Comparison of ENCODE assay signal across 9 cellular contexts in the genomic region with DNA sequence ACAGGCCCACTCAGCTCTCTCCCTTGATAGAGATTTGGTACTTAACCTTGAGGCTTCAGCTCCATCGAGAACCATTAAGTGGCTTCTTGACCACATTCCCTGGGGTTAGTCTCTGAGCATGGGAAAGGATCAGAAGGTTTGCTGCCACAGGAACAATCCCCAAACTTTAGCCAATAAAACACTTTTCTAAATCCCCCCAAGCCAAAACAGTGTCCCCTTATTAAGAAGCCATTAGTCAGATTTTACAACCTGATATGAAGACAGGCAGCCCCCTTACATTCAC. TPM values are rescaled to one million over a fixed set of nuclear protein-coding genes. Genes with fewer than 3 reads are reported as not detected.
A peak's percentile ranks its signal among the peaks of the same experiment; 100 is the strongest.
DNase-seq lines count a peak whose midpoint lies in the region; ATAC-seq and TF ChIP-seq lines count a peak whose summit lies in the region.
"Had no signal": no experiment of that assay in that cellular context is flagged by ENCODE, and none has a peak within 500 bp of the region (broad histone marks: within the 10 kb centered on the region; RNA-seq: fewer than 3 reads in every experiment).

No MANE protein-coding gene starts in this region.

- no peaks in the 10 kb centered on the region for H3K9me3 ChIP-seq in mucosa of rectum (ENCODE audit: control insufficient read depth in 2 of 2, low read length in 2 of 2)
- no peaks in the 10 kb centered on the region for H3K9me3 ChIP-seq in upper lobe of right lung

- H3K4me1 Mint-ChIP-seq in activated naive CD4-positive, alpha-beta T cell treated with anti-CD3 and anti-CD28 coated beads, Interleukin-2, amount 50 U/mL, for 24 hours: peaks cover 17% of the 10 kb centered on the region

- H3K27me3 Mint-ChIP-seq in activated naive CD4-positive, alpha-beta T cell treated with anti-CD3 and anti-CD28 coated beads, Interleukin-2, amount 50 U/mL, for 24 hours: no peaks in the 10 kb centered on the region

- no peak for DNase-seq in activated naive CD4-positive, alpha-beta T cell treated with anti-CD3 and anti-CD28 coated beads, Interleukin-2, amount 50 U/mL, for 16 hours
- DNase-seq in cardiac fibroblast (ENCODE audit: low read depth in 2 of 2) (no peak), upper lobe of right lung (no peak), OCI-M1 (lab: John Stamatoyannopoulos, UW) (no peak), GDM1 (lab: John Stamatoyannopoulos, UW) (no peak)
- DNase-seq: NCI-H2227 treated with DMSO at 0.1 percent for 48 hours had no signal

- intact Hi-C loops in upper lobe of right lung (cut with DNase I): no loop called here

- H3K9ac ChIP-seq in mucosa of rectum (ENCODE audit: low read depth in 1 of 2, low read length in 2 of 2): peak overlapping the region in 1 of 2 donors; percentile 2

- H3K27ac Mint-ChIP-seq in activated naive CD4-positive, alpha-beta T cell treated with anti-CD3 and anti-CD28 coated beads, Interleukin-2, amount 50 U/mL, for 24 hours: no peak overlapping the region

- H3K27ac ChIP-seq in mucosa of rectum (ENCODE audit: low read depth in 2 of 2, low read length in 2 of 2): no peak overlapping the region
- H3K27ac ChIP-seq in upper lobe of right lung: peak overlapping the region; percentile 73

- H3K27me3 ChIP-seq in mucosa of rectum (ENCODE audit: control insufficient read depth in 2 of 2, insufficient read depth in 2 of 2, low read length in 2 of 2): no peaks in the 10 kb centered on the region
- no peaks in the 10 kb centered on the region for H3K27me3 ChIP-seq in upper lobe of right lung

- H3K36me3 ChIP-seq in mucosa of rectum (ENCODE audit: control insufficient read depth in 2 of 2, insufficient read depth in 2 of 2, low read length in 2 of 2) (no peaks in the 10 kb centered on the region), upper lobe of right lung (no peaks in the 10 kb centered on the region)

- H3K36me3 Mint-ChIP-seq in activated naive CD4-positive, alpha-beta T cell treated with anti-CD3 and anti-CD28 coated beads, Interleukin-2, amount 50 U/mL, for 24 hours: peaks cover 2% of the 10 kb centered on the region

- H3K4me1 ChIP-seq in mucosa of rectum (ENCODE audit: control insufficient read depth in 2 of 2, insufficient read depth in 2 of 2, low read length in 2 of 2): no peaks in the 10 kb centered on the region
- H3K4me1 ChIP-seq in upper lobe of right lung: peaks cover 20% of the 10 kb centered on the region

- H3K4me3 Mint-ChIP-seq in activated naive CD4-positive, alpha-beta T cell treated with anti-CD3 and anti-CD28 coated beads, Interleukin-2, amount 50 U/mL, for 24 hours: peak overlapping the region; percentile 74

- TF ChIP-seq CTCF in cardiac fibroblast (IDR thresholded peaks at IDR 0.05; ENCODE audit: low read depth, low read length) (no peak), upper lobe of right lung (IDR thresholded peaks at IDR 0.05) (no peak)

- H3K4me3 ChIP-seq in cardiac fibroblast (replicated peaks in 1 of 2; ENCODE audit: low read depth in 2 of 2, low read length in 2 of 2) (peak overlapping the region; percentile 9 to 56), mucosa of rectum (ENCODE audit: low read length in 2 of 2) (peak overlapping the region; percentile 56 to 59), upper lobe of right lung (peak overlapping the region; percentile 53)

- no peaks in the 10 kb centered on the region for H3K9me3 Mint-ChIP-seq in activated naive CD4-positive, alpha-beta T cell treated with anti-CD3 and anti-CD28 coated beads, Interleukin-2, amount 50 U/mL, for 24 hours

- ATAC-seq in upper lobe of right lung (no peak), GM21381 (IDR thresholded peaks at IDR 0.05; ENCODE audit: unreplicated experiment) (no peak)

RNA-seq across cellular contexts. Expression of gene SLC8A1, which starts 37.7 kb away (rescaled TPM):
- total RNA-seq in upper lobe of right lung: 53.8 TPM
